In genomic region chr5:177361418-177362101, GRCh38 we compare ENCODE assay signal across 12 cellular contexts. TPM values are rescaled to one million over a fixed set of nuclear protein-coding genes. Genes with fewer than 3 reads are reported as not detected.
DNase-seq lines count a peak whose midpoint lies in the region; ATAC-seq and TF ChIP-seq lines count a peak whose summit lies in the region.
"Had no signal": no experiment of that assay in that cellular context is flagged by ENCODE, and none has a peak within 500 bp of the region (broad histone marks: within the 10 kb centered on the region; RNA-seq: fewer than 3 reads in every experiment).

No MANE protein-coding gene starts in this region.

- DNase-seq in GM06990 (ENCODE audit: extremely low read depth, insufficient read length) (no peak), Karpas-422 (peak; percentile 76), NCI-H1105 (lab: John Stamatoyannopoulos, UW) (no peak), prostate gland (ENCODE audit: low spot score) (no peak)
- peak; percentile 47 for DNase-seq in activated CD8-positive, alpha-beta T cell treated with anti-CD3 and anti-CD28 coated beads for 36 hours
- DNase-seq in natural killer cell treated with Interleukin-12 subunit alpha and Interleukin-12 subunit beta and Interleukin-15 and Interleukin-18, amount 100 ng/mL, for 72 hours (ENCODE audit: low spot score): no peak
- DNase-seq: DND-41, mammary epithelial cell had no signal

- peaks cover 83% of the 10 kb centered on the region for H3K4me1 Mint-ChIP-seq in activated CD8-positive, alpha-beta T cell treated with anti-CD3 and anti-CD28 coated beads for 36 hours (ENCODE audit: low read depth)
- H3K4me1 Mint-ChIP-seq in natural killer cell treated with Interleukin-12 subunit alpha and Interleukin-12 subunit beta and Interleukin-15 and Interleukin-18, amount 100 ng/mL, for 72 hours (ENCODE audit: low read depth in 2 of 2): peaks cover 67 to 68% of the 10 kb centered on the region in 2 donors

- H3K9me3 ChIP-seq in Karpas-422 (ENCODE audit: low read length) (no peaks in the 10 kb centered on the region), prostate gland (no peaks in the 10 kb centered on the region)

- H3K27me3 ChIP-seq in GM06990 (replicated peaks; ENCODE audit: control insufficient read depth, insufficient read depth, low read length) (no peaks in the 10 kb centered on the region), Karpas-422 (ENCODE audit: low read length) (no peaks in the 10 kb centered on the region), prostate gland (replicated peaks; ENCODE audit: insufficient read depth) (no peaks in the 10 kb centered on the region)

- H3K9ac ChIP-seq in Karpas-422 (ENCODE audit: low read length): peak overlapping the region; percentile 60

- CTCF ChIA-PET in activated CD8-positive, alpha-beta T cell treated with anti-CD3 and anti-CD28 coated beads for 36 hours (lab: Charles Lee): interaction anchor here (0.7 to 6.8 kb wide), 14 partner anchors 9 to 139 kb away, joined by 3 to 55 read pairs (median 6); partner anchors contain the start of gene LMAN2

- POLR2A ChIA-PET in activated CD8-positive, alpha-beta T cell treated with anti-CD3 and anti-CD28 coated beads for 36 hours (lab: Charles Lee): interaction anchor here (0.8 to 3.6 kb wide), 8 partner anchors 10 to 112 kb away, joined by 3 to 19 read pairs (median 5); partner anchors contain the start of genes DBN1 and LMAN2

- peak overlapping the region; percentile 77 for H3K27ac Mint-ChIP-seq in activated CD8-positive, alpha-beta T cell treated with anti-CD3 and anti-CD28 coated beads for 36 hours
- peak overlapping the region in 1 of 2 donors; percentile 47 for H3K27ac Mint-ChIP-seq in natural killer cell treated with Interleukin-12 subunit alpha and Interleukin-12 subunit beta and Interleukin-15 and Interleukin-18, amount 100 ng/mL, for 72 hours

- peaks cover 23% of the 10 kb centered on the region for H3K79me2 ChIP-seq in Karpas-422 (ENCODE audit: low read length)

- TF ChIP-seq CTCF in GM06990 (IDR thresholded peaks at IDR 0.05; ENCODE audit: insufficient read depth, low read length, poor library complexity, severe bottlenecking) (peak; percentile 29), prostate gland (IDR thresholded peaks at IDR 0.05) (no peak)
- no peak for TF ChIP-seq CTCF in activated CD8-positive, alpha-beta T cell treated with anti-CD3 and anti-CD28 coated beads for 36 hours (IDR thresholded peaks at IDR 0.05)

- TF ChIP-seq POLR2A in prostate gland (IDR thresholded peaks at IDR 0.05): no peak

- intact Hi-C loops in activated CD8-positive, alpha-beta T cell treated with anti-CD3 and anti-CD28 coated beads for 36 hours (cut with micrococcal nuclease): no loop called here
- intact Hi-C loops in prostate gland (cut with DNase I): no loop called here

- no peaks in the 10 kb centered on the region for H3K9me3 Mint-ChIP-seq in activated CD8-positive, alpha-beta T cell treated with anti-CD3 and anti-CD28 coated beads for 36 hours
- H3K9me3 Mint-ChIP-seq in natural killer cell treated with Interleukin-12 subunit alpha and Interleukin-12 subunit beta and Interleukin-15 and Interleukin-18, amount 100 ng/mL, for 72 hours: no peaks in the 10 kb centered on the region

- H3K4me1 ChIP-seq in Karpas-422 (ENCODE audit: low read length): peaks cover 58% of the 10 kb centered on the region
- peaks cover 8% of the 10 kb centered on the region for H3K4me1 ChIP-seq in prostate gland (replicated peaks)

- H3K4me3 Mint-ChIP-seq in activated CD8-positive, alpha-beta T cell treated with anti-CD3 and anti-CD28 coated beads for 36 hours: peak overlapping the region; percentile 73
- H3K4me3 Mint-ChIP-seq in natural killer cell treated with Interleukin-12 subunit alpha and Interleukin-12 subunit beta and Interleukin-15 and Interleukin-18, amount 100 ng/mL, for 72 hours: peak overlapping the region; percentile 79

- no peaks in the 10 kb centered on the region for H3K27me3 Mint-ChIP-seq in activated CD8-positive, alpha-beta T cell treated with anti-CD3 and anti-CD28 coated beads for 36 hours
- H3K27me3 Mint-ChIP-seq in natural killer cell treated with Interleukin-12 subunit alpha and Interleukin-12 subunit beta and Interleukin-15 and Interleukin-18, amount 100 ng/mL, for 72 hours: no peaks in the 10 kb centered on the region

- no peaks in the 10 kb centered on the region for H4K20me1 ChIP-seq in Karpas-422 (ENCODE audit: insufficient read depth, low read depth, low read length)

- H3K4me2 ChIP-seq in Karpas-422 (ENCODE audit: low read depth, low read length, poor library complexity, severe bottlenecking): peak overlapping the region; percentile 75

- no peaks in the 10 kb centered on the region for H3K9me2 ChIP-seq in Karpas-422 (replicated peaks; ENCODE audit: insufficient read depth, low read length)

- no peak overlapping the region for H2AFZ ChIP-seq in Karpas-422 (ENCODE audit: low read length)

- peaks cover 11% of the 10 kb centered on the region for H3K36me3 Mint-ChIP-seq in activated CD8-positive, alpha-beta T cell treated with anti-CD3 and anti-CD28 coated beads for 36 hours (ENCODE audit: low read depth)
- no peaks in the 10 kb centered on the region for H3K36me3 Mint-ChIP-seq in natural killer cell treated with Interleukin-12 subunit alpha and Interleukin-12 subunit beta and Interleukin-15 and Interleukin-18, amount 100 ng/mL, for 72 hours

- H3K4me3 ChIP-seq in GM06990 (replicated peaks; ENCODE audit: low read depth, low read length) (no peak overlapping the region), Karpas-422 (ENCODE audit: low read length) (no peak overlapping the region; the same call in 1 of the 2 replicates), prostate gland (no peak overlapping the region)
- H3K4me3 ChIP-seq: coronary artery had no signal

- no peak for ATAC-seq in activated CD8-positive, alpha-beta T cell treated with anti-CD3 and anti-CD28 coated beads for 36 hours
- ATAC-seq in natural killer cell treated with Interleukin-12 subunit alpha and Interleukin-12 subunit beta and Interleukin-15 and Interleukin-18, amount 100 ng/mL, for 72 hours: no peak
- ATAC-seq in GM18519 (IDR thresholded peaks at IDR 0.05; ENCODE audit: low FRiP score, unreplicated experiment): no peak

- H3K27ac ChIP-seq in Karpas-422 (ENCODE audit: low read length) (peak overlapping the region; percentile 72), prostate gland (no peak overlapping the region)
- H3K27ac ChIP-seq: coronary artery had no signal

- whole genome bisulfite sequencing in prostate gland: 86% methylated on average over 5 of the region's 5 CpGs

- H3K36me3 ChIP-seq in GM06990 (ENCODE audit: control insufficient read depth, insufficient read depth, low read length) (no peaks in the 10 kb centered on the region; the same call in 1 of the 2 replicates), Karpas-422 (ENCODE audit: insufficient read depth, low read length) (no peaks in the 10 kb centered on the region), prostate gland (no peaks in the 10 kb centered on the region)

RNA-seq across cellular contexts. Expression of gene RGS14, which starts 3.8 kb away (rescaled TPM):
- total RNA-seq in Karpas-422 (2014; rRNA removed; shearing (Covaris generic); ENCODE audit: low replicate concordance): 22.6 and 70.8 TPM in 2 replicates
- 10 to 100 TPM; 50.4 to 52.5 TPM for total RNA-seq in activated CD8-positive, alpha-beta T cell treated with anti-CD3 and anti-CD28 coated beads for 36 hours
- total RNA-seq in natural killer cell treated with Interleukin-12 subunit alpha and Interleukin-12 subunit beta and Interleukin-15 and Interleukin-18, amount 100 ng/mL, for 72 hours: 10 to 100 TPM; 26.5 to 45.4 TPM
- total RNA-seq in prostate gland: 10 to 100 TPM; 13.3 to 24.2 TPM

RNA-seq across cellular contexts. Expression of gene LMAN2, which starts 10.1 kb away (rescaled TPM):
- total RNA-seq in Karpas-422 (2014; rRNA removed; shearing (Covaris generic); ENCODE audit: low replicate concordance): 116 and 256 TPM in 2 replicates
- total RNA-seq in activated CD8-positive, alpha-beta T cell treated with anti-CD3 and anti-CD28 coated beads for 36 hours: 10 to 100 TPM; 79.9 to 87.5 TPM
- total RNA-seq in natural killer cell treated with Interleukin-12 subunit alpha and Interleukin-12 subunit beta and Interleukin-15 and Interleukin-18, amount 100 ng/mL, for 72 hours: 100 to 1,000 TPM; 136 to 150 TPM
- 100 to 1,000 TPM; 350 to 369 TPM for total RNA-seq in prostate gland

RNA-seq across cellular contexts. Expression of gene SLC34A1, which starts 22.7 kb away (rescaled TPM):
- not detected in 2 replicates for total RNA-seq in Karpas-422 (2014; rRNA removed; shearing (Covaris generic); ENCODE audit: low replicate concordance)
- total RNA-seq in activated CD8-positive, alpha-beta T cell treated with anti-CD3 and anti-CD28 coated beads for 36 hours: under 1 TPM; 0.29 to 0.43 TPM
- not detected for total RNA-seq in natural killer cell treated with Interleukin-12 subunit alpha and Interleukin-12 subunit beta and Interleukin-15 and Interleukin-18, amount 100 ng/mL, for 72 hours
- not detected for total RNA-seq in prostate gland
- total RNA-seq: skeletal muscle tissue had no signal

RNA-seq across cellular contexts. Expression of gene PFN3, which starts 38.9 kb away (rescaled TPM):
- not detected in 2 replicates for total RNA-seq in Karpas-422 (2014; rRNA removed; shearing (Covaris generic); ENCODE audit: low replicate concordance)
- total RNA-seq in activated CD8-positive, alpha-beta T cell treated with anti-CD3 and anti-CD28 coated beads for 36 hours: not detected
- total RNA-seq in natural killer cell treated with Interleukin-12 subunit alpha and Interleukin-12 subunit beta and Interleukin-15 and Interleukin-18, amount 100 ng/mL, for 72 hours: not detected
- not detected for total RNA-seq in prostate gland
- total RNA-seq: mammary epithelial cell, SK-MEL-5, skeletal muscle tissue had no signal

RNA-seq across cellular contexts. Expression of gene F12, which starts 47.8 kb away (rescaled TPM):
- total RNA-seq in Karpas-422 (2014; rRNA removed; shearing (Covaris generic); ENCODE audit: low replicate concordance): 6.0 and 6.5 TPM in 2 replicates
- total RNA-seq in activated CD8-positive, alpha-beta T cell treated with anti-CD3 and anti-CD28 coated beads for 36 hours: 1 to 10 TPM; 7.9 TPM
- total RNA-seq in natural killer cell treated with Interleukin-12 subunit alpha and Interleukin-12 subunit beta and Interleukin-15 and Interleukin-18, amount 100 ng/mL, for 72 hours: under 1 TPM in 1 of 2 donors, not detected in 1; 0.45 TPM
- 1 to 10 TPM in 1 of 2 donors, under 1 TPM in 1; 0.74 to 2.6 TPM for total RNA-seq in prostate gland
- total RNA-seq: skeletal muscle tissue had no signal

Comparison
In these comparisons a context has a peak if more than half of its experiments do, and no peak if none do; other contexts are left out.
1. DNase-seq: peak in Karpas-422 (single experiment) and activated CD8-positive, alpha-beta T cell treated with anti-CD3 and anti-CD28 coated beads for 36 hours (single experiment); none in GM06990 (single experiment), natural killer cell treated with Interleukin-12 subunit alpha and Interleukin-12 subunit beta and Interleukin-15 and Interleukin-18, amount 100 ng/mL, for 72 hours (single experiment), NCI-H1105 (single experiment) and prostate gland (single experiment).